Comparison of ENCODE assay signal across 1 cellular context in the genomic region with DNA sequence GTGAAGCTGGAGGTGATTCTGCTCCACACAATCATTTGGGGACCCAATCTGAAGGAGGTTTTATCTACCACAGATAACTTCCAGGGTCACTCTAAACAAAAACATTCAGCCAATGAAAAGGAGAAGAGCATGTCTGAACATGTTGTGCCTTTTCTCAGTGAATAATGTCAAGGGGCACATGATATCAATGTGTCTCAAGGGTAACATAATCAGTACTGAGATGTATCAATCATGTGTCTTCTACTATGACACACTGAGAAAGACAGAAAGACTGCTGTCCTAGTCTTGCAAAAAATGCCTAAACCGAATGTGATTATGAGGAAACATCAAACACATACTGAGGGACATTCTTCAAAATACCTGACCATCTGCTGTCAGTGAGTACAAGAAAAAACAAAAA.
TF ChIP-seq lines count a peak whose summit lies in the region.

No MANE protein-coding gene starts in this region.

TF ChIP-seq in HepG2, 621 proteins besides CTCF, POLR2A, EP300 and RAD21:
- no peak for TF ChIP-seq ZNF598 (CRISPR knock-in tag; IDR thresholded peaks at IDR 0.05; ENCODE audit: borderline replicate concordance)
- TF ChIP-seq RFX1 (IDR thresholded peaks at IDR 0.05), result no peak
- no peak for TF ChIP-seq SP5 (CRISPR knock-in tag; IDR thresholded peaks at IDR 0.05; ENCODE audit: borderline replicate concordance, low read depth)
- no peak for TF ChIP-seq MTA3 (CRISPR knock-in tag; IDR thresholded peaks at IDR 0.05)
- TF ChIP-seq ZNF207 (IDR thresholded peaks at IDR 0.05; ENCODE audit: borderline replicate concordance), result no peak
- no peak for TF ChIP-seq ZNF547 (CRISPR knock-in tag; IDR thresholded peaks at IDR 0.05)
- no peak for TF ChIP-seq ERF (CRISPR knock-in tag; IDR thresholded peaks at IDR 0.05)
- no peak for TF ChIP-seq ZNF574 (CRISPR knock-in tag; IDR thresholded peaks at IDR 0.05)
- no peak for TF ChIP-seq AHR (CRISPR knock-in tag; IDR thresholded peaks at IDR 0.05)
- TF ChIP-seq, protein P1, sequence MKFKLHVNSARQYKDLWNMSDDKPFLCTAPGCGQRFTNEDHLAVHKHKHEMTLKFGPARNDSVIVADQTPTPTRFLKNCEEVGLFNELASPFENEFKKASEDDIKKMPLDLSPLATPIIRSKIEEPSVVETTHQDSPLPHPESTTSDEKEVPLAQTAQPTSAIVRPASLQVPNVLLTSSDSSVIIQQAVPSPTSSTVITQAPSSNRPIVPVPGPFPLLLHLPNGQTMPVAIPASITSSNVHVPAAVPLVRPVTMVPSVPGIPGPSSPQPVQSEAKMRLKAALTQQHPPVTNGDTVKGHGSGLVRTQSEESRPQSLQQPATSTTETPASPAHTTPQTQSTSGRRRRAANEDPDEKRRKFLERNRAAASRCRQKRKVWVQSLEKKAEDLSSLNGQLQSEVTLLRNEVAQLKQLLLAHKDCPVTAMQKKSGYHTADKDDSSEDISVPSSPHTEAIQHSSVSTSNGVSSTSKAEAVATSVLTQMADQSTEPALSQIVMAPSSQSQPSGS (CRISPR knock-in tag; IDR thresholded peaks at IDR 0.05), result no peak
- no peak for TF ChIP-seq ZNF260 (CRISPR knock-in tag; IDR thresholded peaks at IDR 0.05; ENCODE audit: borderline replicate concordance, low read depth)
- no peak for TF ChIP-seq NONO (IDR thresholded peaks at IDR 0.05)
- no peak for TF ChIP-seq NONO (CRISPR knock-in tag; conservative IDR thresholded peaks at IDR 0.05)
- no peak for TF ChIP-seq ZNF607 (CRISPR knock-in tag; IDR thresholded peaks at IDR 0.05; ENCODE audit: borderline replicate concordance)
- TF ChIP-seq ESRRA (CRISPR knock-in tag; IDR thresholded peaks at IDR 0.05; ENCODE audit: low read depth), result no peak
- no peak for TF ChIP-seq ZSCAN21 (CRISPR knock-in tag; IDR thresholded peaks at IDR 0.05; ENCODE audit: borderline replicate concordance)
- no peak for TF ChIP-seq SRSF1 (optimal IDR thresholded peaks at IDR 0.05; ENCODE audit: low read depth, low read length)
- TF ChIP-seq ZBTB7B (CRISPR knock-in tag; IDR thresholded peaks at IDR 0.05), result no peak
- no peak for TF ChIP-seq HOXD1 (CRISPR knock-in tag; IDR thresholded peaks at IDR 0.05)
- TF ChIP-seq ZNF121 (CRISPR knock-in tag; IDR thresholded peaks at IDR 0.05), result no peak
TF ChIP-seq in HepG2: peak in this region for 0.
